In genomic region chr5:170338933-170339779, GRCh38 we compare ENCODE assay signal across 9 cellular contexts. TPM values are rescaled to one million over a fixed set of nuclear protein-coding genes. Genes with fewer than 3 reads are reported as not detected.
DNase-seq lines count a peak whose midpoint lies in the region; ATAC-seq, FAIRE-seq and TF ChIP-seq lines count a peak whose summit lies in the region.
"Had no signal": no experiment of that assay in that cellular context is flagged by ENCODE, and none has a peak within 500 bp of the region (broad histone marks: within the 10 kb centered on the region; RNA-seq: fewer than 3 reads in every experiment).

No MANE protein-coding gene starts in this region.

- H3K9ac ChIP-seq in BLaER1 treated with 17β-estradiol and CSF1 and Interleukin-3, amounts not matched to agents 10 nM and 100 nM: peak overlapping the region in 3 of 11 experiments; percentile 1 to 42 (median 37); a peak in 4 of 22 replicates
- no peak overlapping the region for H3K9ac ChIP-seq in endodermal cell (ENCODE audit: extremely low read depth, low read length, poor library complexity, severe bottlenecking)

- H3K9me3 Mint-ChIP-seq in endodermal cell: peaks cover 19% of the 10 kb centered on the region

- no peak overlapping the region for H3K27ac Mint-ChIP-seq in endodermal cell

- 80 to 91% methylated on average over 2 to 4 of the region's 4 CpGs for WGBS in endodermal cell (ENCODE audit: insufficient coverage in 1 of 2, insufficient read length in 1 of 2), 2 experiments

- peak; percentile 83 for TF ChIP-seq CTCF in endodermal cell (conservative IDR thresholded peaks at IDR 0.05)

- H3K27ac ChIP-seq in BLaER1 treated with 17β-estradiol and CSF1 and Interleukin-3, amounts not matched to agents 10 nM and 100 nM: peak overlapping the region in 7 of 11 experiments; percentile 6 to 53 (median 33); a peak in 11 of 22 replicates
- H3K27ac ChIP-seq in endodermal cell (ENCODE audit: low read depth, low read length): no peak overlapping the region
- H3K27ac ChIP-seq: thyroid gland had no signal

- H3K36me3 ChIP-seq in BLaER1 treated with 17β-estradiol and CSF1 and Interleukin-3, amounts not matched to agents 10 nM and 100 nM: no peaks in the 10 kb centered on the region
- no peaks in the 10 kb centered on the region for H3K36me3 ChIP-seq in endodermal cell (ENCODE audit: control insufficient read depth, insufficient read depth, low read length)
- H3K36me3 ChIP-seq: thyroid gland had no signal

- H3K4me3 ChIP-seq in BLaER1 treated with 17β-estradiol and CSF1 and Interleukin-3, amounts not matched to agents 10 nM and 100 nM: no peak overlapping the region
- H3K4me3 ChIP-seq in endodermal cell (ENCODE audit: low read length): no peak overlapping the region
- H3K4me3 ChIP-seq: thyroid gland had no signal

- ATAC-seq in GM19467 (IDR thresholded peaks at IDR 0.05; ENCODE audit: unreplicated experiment) (peak; percentile 70), HG03558 (IDR thresholded peaks at IDR 0.05; ENCODE audit: extremely low read depth, unreplicated experiment) (peak; percentile 69)

- H3K4me1 Mint-ChIP-seq in endodermal cell: peaks cover 18% of the 10 kb centered on the region

- H3K4me3 Mint-ChIP-seq in endodermal cell: no peak overlapping the region

- peak; percentile 34 to 46 for DNase-seq in activated CD4-positive, alpha-beta T cell treated with anti-CD3 and anti-CD28 coated beads for 24 hours (ENCODE audit: low read depth in 2 of 2)
- peak; percentile 75 for DNase-seq in endodermal cell
- peak; percentile 46 to 52 for DNase-seq in stimulated activated CD4-positive, alpha-beta T cell treated with anti-CD3 and anti-CD28 coated beads, Interleukin-2, amount 100 ng/mL, for 48 hours
- DNase-seq in DMS114 treated with DMSO at 0.1 percent for 48 hours (lab: John Stamatoyannopoulos, UW; ENCODE audit: unreplicated experiment): no peak
- DNase-seq in HTR-8/SVneo (ENCODE audit: insufficient read length, low spot score): no peak

- H3K36me3 Mint-ChIP-seq in endodermal cell (ENCODE audit: low read depth): no peaks in the 10 kb centered on the region

- peaks cover 29 to 63% (median 55%) of the 10 kb centered on the region in 10 experiments for H3K4me1 ChIP-seq in BLaER1 treated with 17β-estradiol and CSF1 and Interleukin-3, amounts not matched to agents 10 nM and 100 nM
- H3K4me1 ChIP-seq in endodermal cell (ENCODE audit: control insufficient read depth, insufficient read depth, low read length): no peaks in the 10 kb centered on the region
- H3K4me1 ChIP-seq: thyroid gland had no signal

- H4K20me1 ChIP-seq in BLaER1 treated with 17β-estradiol and CSF1 and Interleukin-3, amounts not matched to agents 10 nM and 100 nM: no peaks in the 10 kb centered on the region

- no peaks in the 10 kb centered on the region for H3K27me3 ChIP-seq in BLaER1 treated with 17β-estradiol and CSF1 and Interleukin-3, amounts not matched to agents 10 nM and 100 nM
- peaks cover 36% of the 10 kb centered on the region for H3K27me3 ChIP-seq in endodermal cell (ENCODE audit: control insufficient read depth, insufficient read depth, low read length, poor library complexity, severe bottlenecking)
- H3K27me3 ChIP-seq: thyroid gland had no signal

- H3K9me3 ChIP-seq in BLaER1 treated with 17β-estradiol and CSF1 and Interleukin-3, amounts not matched to agents 10 nM and 100 nM (replicated peaks in 1 of 11): peaks cover 0 to 35% (median 29%) of the 10 kb centered on the region in 11 experiments; a peak in 19 of 22 replicates
- peaks cover 35% of the 10 kb centered on the region for H3K9me3 ChIP-seq in endodermal cell (ENCODE audit: control insufficient read depth, low read length)
- H3K9me3 ChIP-seq: thyroid gland had no signal

- no peak for FAIRE-seq in HTR-8/SVneo (lab: Jason Lieb, UNC)

- H3K27me3 Mint-ChIP-seq in endodermal cell (ENCODE audit: insufficient read depth): peaks cover 36% of the 10 kb centered on the region

- H3K4me2 ChIP-seq in BLaER1 treated with 17β-estradiol and CSF1 and Interleukin-3, amounts not matched to agents 10 nM and 100 nM: peak overlapping the region; percentile 31 to 96 (median 91)

RNA-seq across cellular contexts. Expression of gene LCP2, which starts 41.6 kb away (rescaled TPM):
- total RNA-seq in endodermal cell: under 1 TPM in 1 of 2 donors, not detected in 1; 0.11 TPM
- polyA plus RNA-seq in endodermal cell (2013, experiment 1 of 2): not detected
- polyA plus RNA-seq in endodermal cell (2013, experiment 2 of 2): not detected

RNA-seq across cellular contexts. Expression of gene KCNMB1, which starts 50.0 kb away (rescaled TPM):
- total RNA-seq in endodermal cell: under 1 TPM in 1 of 2 donors, not detected in 1; 0.09 TPM
- 0.46 TPM for polyA plus RNA-seq in endodermal cell (2013, experiment 1 of 2)
- polyA plus RNA-seq in endodermal cell (2013, experiment 2 of 2): 0.46 TPM

Comparison
In these comparisons a context has a peak if more than half of its experiments do, and no peak if none do; other contexts are left out.
1. DNase-seq: peak in activated CD4-positive, alpha-beta T cell treated with anti-CD3 and anti-CD28 coated beads for 24 hours (2 of 2), endodermal cell (single experiment) and stimulated activated CD4-positive, alpha-beta T cell treated with anti-CD3 and anti-CD28 coated beads, Interleukin-2, amount 100 ng/mL, for 48 hours (2 of 2); none in DMS114 treated with DMSO at 0.1 percent for 48 hours (single experiment) and HTR-8/SVneo (single experiment).